24 cellular contexts compared by ENCODE assay signal in the genomic region with DNA sequence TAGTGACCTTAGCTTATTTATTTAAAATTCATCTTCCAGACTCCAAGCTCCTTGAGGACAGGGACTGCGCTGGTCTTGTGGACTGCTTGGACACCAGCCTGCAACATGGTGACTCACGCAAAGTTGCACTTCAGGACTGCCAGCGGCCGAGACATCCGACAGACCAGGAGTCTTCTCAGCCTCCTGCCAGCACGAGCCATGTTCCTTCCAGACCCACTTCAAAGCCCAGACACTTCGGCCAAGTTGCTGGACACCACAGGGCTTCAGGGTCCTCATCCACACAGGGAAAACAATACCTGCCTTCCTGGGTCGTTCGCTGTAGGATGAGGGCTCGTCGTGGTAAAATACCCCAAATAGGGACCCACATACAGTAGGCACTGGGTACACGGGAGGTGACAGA.
DNase-seq lines count a peak whose midpoint lies in the region; ATAC-seq and FAIRE-seq lines count a peak whose summit lies in the region.
"Had no signal": no experiment of that assay in that cellular context is flagged by ENCODE, and none has a peak within 500 bp of the region (broad histone marks: within the 10 kb centered on the region; RNA-seq: fewer than 3 reads in every experiment).

No MANE protein-coding gene starts in this region.

- ATAC-seq in stimulated activated naive CD8-positive, alpha-beta T cell treated with anti-CD3 and anti-CD28 coated beads, Interleukin-15, Interleukin-2, amounts not matched to agents 100 U/mL and 50 U/mL, for 24 hours = no peak
- no peak for ATAC-seq in effector memory CD8-positive, alpha-beta T cell (replicated peaks)
- no peak for ATAC-seq in GM21526 (IDR thresholded peaks at IDR 0.05; ENCODE audit: low FRiP score, unreplicated experiment)
- ATAC-seq: left lung had no signal

- H3K4me3 Mint-ChIP-seq in stimulated activated naive CD8-positive, alpha-beta T cell treated with anti-CD3 and anti-CD28 coated beads, Interleukin-15, Interleukin-2, amounts not matched to agents 100 ng/mL and 50 ng/mL, for 24 hours = peak overlapping the region; percentile 51
- peak overlapping the region; percentile 85 for H3K4me3 Mint-ChIP-seq in activated T-cell treated with anti-CD3 and anti-CD28 coated beads, Interleukin-2, amount 50 U/mL, for 24 hours
- H3K4me3 Mint-ChIP-seq in effector memory CD8-positive, alpha-beta T cell = peak overlapping the region; percentile 76 to 89
- H3K4me3 Mint-ChIP-seq: brain, neural progenitor cell had no signal

- no peak for DNase-seq in stimulated activated naive CD8-positive, alpha-beta T cell treated with anti-CD3 and anti-CD28 coated beads, Interleukin-15, Interleukin-2, amounts not matched to agents 100 U/mL and 50 U/mL, for 24 hours
- peak; percentile 39 for DNase-seq in activated T-cell treated with anti-CD3 and anti-CD28 coated beads, Interleukin-2, amount 50 U/mL, for 24 hours
- no peak for DNase-seq in effector memory CD8-positive, alpha-beta T cell
- no peak for DNase-seq in cerebellar nuclear complex (lab: John Stamatoyannopoulos, UW)
- no peak for DNase-seq in RCC 7860 (ENCODE audit: low spot score)
- DNase-seq: activated CD4-positive, alpha-beta T cell treated with anti-CD3 and anti-CD28 coated beads, Interleukin-2, amount 50 U/mL, for 48 hours; colonic mucosa; DMS79 treated with DMSO at 0.1 percent for 48 hours; glutamatergic neuron; GOT3; left lung; MG63; midbrain; NCI-H1436; NCI-H526; stomach; SW 1271; transverse colon had no signal

- H3K27ac Mint-ChIP-seq in stimulated activated naive CD8-positive, alpha-beta T cell treated with anti-CD3 and anti-CD28 coated beads, Interleukin-15, Interleukin-2, amounts not matched to agents 100 ng/mL and 50 ng/mL, for 24 hours = peak overlapping the region; percentile 100
- peak overlapping the region; percentile 95 for H3K27ac Mint-ChIP-seq in activated T-cell treated with anti-CD3 and anti-CD28 coated beads, Interleukin-2, amount 50 U/mL, for 24 hours
- H3K27ac Mint-ChIP-seq in effector memory CD8-positive, alpha-beta T cell = peak overlapping the region; percentile 92 to 99
- H3K27ac Mint-ChIP-seq: neural progenitor cell had no signal

- peaks cover 99% of the 10 kb centered on the region for H3K4me1 Mint-ChIP-seq in stimulated activated naive CD8-positive, alpha-beta T cell treated with anti-CD3 and anti-CD28 coated beads, Interleukin-15, Interleukin-2, amounts not matched to agents 100 ng/mL and 50 ng/mL, for 24 hours (ENCODE audit: low read depth)
- H3K4me1 Mint-ChIP-seq in activated T-cell treated with anti-CD3 and anti-CD28 coated beads, Interleukin-2, amount 50 U/mL, for 24 hours (ENCODE audit: low read depth) = peaks cover 97% of the 10 kb centered on the region
- H3K4me1 Mint-ChIP-seq in effector memory CD8-positive, alpha-beta T cell (ENCODE audit: low read depth in 2 of 2) = peaks cover 87% of the 10 kb centered on the region in 2 donors

- H3K27me3 Mint-ChIP-seq in stimulated activated naive CD8-positive, alpha-beta T cell treated with anti-CD3 and anti-CD28 coated beads, Interleukin-15, Interleukin-2, amounts not matched to agents 100 ng/mL and 50 ng/mL, for 24 hours = no peaks in the 10 kb centered on the region
- no peaks in the 10 kb centered on the region for H3K27me3 Mint-ChIP-seq in activated T-cell treated with anti-CD3 and anti-CD28 coated beads, Interleukin-2, amount 50 U/mL, for 24 hours
- H3K27me3 Mint-ChIP-seq in effector memory CD8-positive, alpha-beta T cell = no peaks in the 10 kb centered on the region

- no peaks in the 10 kb centered on the region for H3K9me3 Mint-ChIP-seq in stimulated activated naive CD8-positive, alpha-beta T cell treated with anti-CD3 and anti-CD28 coated beads, Interleukin-15, Interleukin-2, amounts not matched to agents 100 ng/mL and 50 ng/mL, for 24 hours
- no peaks in the 10 kb centered on the region for H3K9me3 Mint-ChIP-seq in activated T-cell treated with anti-CD3 and anti-CD28 coated beads, Interleukin-2, amount 50 U/mL, for 24 hours
- no peaks in the 10 kb centered on the region for H3K9me3 Mint-ChIP-seq in effector memory CD8-positive, alpha-beta T cell
- H3K9me3 Mint-ChIP-seq: neural progenitor cell had no signal

- FAIRE-seq in RCC 7860 (lab: Jason Lieb, UNC) = no peak
- FAIRE-seq: endometrium, GM12891 had no signal

- peaks cover 31% of the 10 kb centered on the region for H3K36me3 Mint-ChIP-seq in stimulated activated naive CD8-positive, alpha-beta T cell treated with anti-CD3 and anti-CD28 coated beads, Interleukin-15, Interleukin-2, amounts not matched to agents 100 ng/mL and 50 ng/mL, for 24 hours (ENCODE audit: low read depth)
- H3K36me3 Mint-ChIP-seq in activated T-cell treated with anti-CD3 and anti-CD28 coated beads, Interleukin-2, amount 50 U/mL, for 24 hours (ENCODE audit: low read depth) = peaks cover 81% of the 10 kb centered on the region
- peaks cover 64% of the 10 kb centered on the region for H3K36me3 Mint-ChIP-seq in effector memory CD8-positive, alpha-beta T cell (ENCODE audit: insufficient read depth)
